In genomic region chr14:64682173-64682710, GRCh38 we compare ENCODE assay signal across 2 cellular contexts.
A peak's percentile ranks its signal among the peaks of the same experiment; 100 is the strongest.
TF ChIP-seq lines count a peak whose summit lies in the region.

No MANE protein-coding gene starts in this region.

TF ChIP-seq in H1, 55 proteins besides CTCF, POLR2A, EP300 and RAD21:
- TF ChIP-seq POLR2AphosphoS5 (IDR thresholded peaks at IDR 0.05; ENCODE audit: low read depth, low read length) (no peak), ASH2L (IDR thresholded peaks at IDR 0.05; ENCODE audit: low read length) (peak; percentile 51), CHD7 (IDR thresholded peaks at IDR 0.05; ENCODE audit: insufficient replicate concordance, low read length) (no peak), KDM4A (IDR thresholded peaks at IDR 0.05; ENCODE audit: low read depth, low read length, severe bottlenecking) (no peak), GABPA (IDR thresholded peaks at IDR 0.05; ENCODE audit: borderline replicate concordance, insufficient read depth, low read length) (no peak), MAFK (IDR thresholded peaks at IDR 0.05; ENCODE audit: low read depth, low read length) (no peak), TCF12 (IDR thresholded peaks at IDR 0.05; ENCODE audit: low read depth, low read length) (0 out of 2 replicates have a peak, but pooled peaks have one; percentile 45), YY1 (IDR thresholded peaks at IDR 0.05; ENCODE audit: low read depth, low read length) (no peak), CBX5 (IDR thresholded peaks at IDR 0.05; ENCODE audit: low read depth, low read length) (no peak)

TF ChIP-seq in liver, 16 proteins besides CTCF, POLR2A, EP300 and RAD21:
- TF ChIP-seq HNF4A (conservative IDR thresholded peaks at IDR 0.05): no peak
- TF ChIP-seq SP1 (IDR thresholded peaks at IDR 0.05): peak; percentile 9
TF ChIP-seq in liver: peak in this region for 1.
